10 cellular contexts compared by ENCODE assay signal in the genomic region with DNA sequence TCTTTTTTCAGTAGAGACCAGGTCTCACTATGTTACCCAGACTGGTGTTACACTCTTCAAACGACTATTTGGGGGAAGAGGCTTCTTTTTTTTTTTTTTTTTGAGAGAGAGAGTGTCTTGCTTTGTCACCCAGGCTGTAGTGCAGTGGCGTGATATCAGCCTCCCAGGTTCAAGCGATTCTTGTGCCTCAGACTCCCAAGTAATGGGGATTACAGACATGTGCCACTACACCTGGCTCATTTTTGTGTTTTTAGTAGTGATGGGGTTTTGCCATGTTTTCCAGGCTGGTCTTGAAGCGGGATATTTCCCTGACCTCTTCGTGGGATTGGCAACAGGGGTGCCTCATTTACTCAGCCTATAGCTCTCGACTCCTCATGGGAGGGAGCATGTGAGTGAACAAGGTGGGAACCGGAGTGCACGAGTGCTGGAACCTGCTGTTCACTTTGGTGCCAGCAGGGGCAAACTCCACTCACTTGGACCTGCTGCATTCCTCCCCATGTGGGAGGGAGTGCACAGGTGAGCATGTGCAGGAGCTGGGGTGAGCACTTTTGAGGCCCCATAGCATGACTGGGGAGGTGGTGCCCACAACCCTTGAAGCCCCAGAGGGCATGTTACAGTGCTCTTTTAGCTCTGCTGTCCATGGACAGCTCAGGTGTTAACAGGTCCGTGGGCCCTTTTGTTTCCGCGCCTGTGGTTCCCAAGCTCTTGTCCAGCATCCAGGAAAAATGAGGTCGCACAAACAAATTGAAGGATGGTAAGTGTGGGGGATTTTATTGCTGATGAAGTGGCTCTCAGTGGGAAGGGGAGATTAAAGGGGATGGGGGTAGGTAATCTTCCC.
A peak's percentile ranks its signal among the peaks of the same experiment; 100 is the strongest.
DNase-seq lines count a peak whose midpoint lies in the region; ATAC-seq and TF ChIP-seq lines count a peak whose summit lies in the region.
"Had no signal": no experiment of that assay in that cellular context is flagged by ENCODE, and none has a peak within 500 bp of the region (broad histone marks: within the 10 kb centered on the region; RNA-seq: fewer than 3 reads in every experiment).

No MANE protein-coding gene starts in this region.

- H3K27ac ChIP-seq in Panc1 (ENCODE audit: low read length) = no peak overlapping the region
- no peak overlapping the region for H3K27ac ChIP-seq in esophagus squamous epithelium

- WGBS in esophagus squamous epithelium, 2 donors = 86% methylated on average over 6 to 7 of the region's 12 CpGs

- no peak for ATAC-seq in Panc1
- ATAC-seq in GM21526 (IDR thresholded peaks at IDR 0.05; ENCODE audit: low FRiP score, unreplicated experiment) = no peak
- ATAC-seq: sciatic nerve had no signal

- H3K36me3 ChIP-seq in Panc1 (ENCODE audit: control insufficient read depth, insufficient read depth, low read length) (no peaks in the 10 kb centered on the region), esophagus squamous epithelium (no peaks in the 10 kb centered on the region)

- no peak overlapping the region for H3K27ac Mint-ChIP-seq in activated CD4-positive, alpha-beta memory T cell treated with anti-CD3 and anti-CD28 coated beads for 36 hours
- H3K27ac Mint-ChIP-seq in activated CD4-positive, alpha-beta memory T cell treated with anti-CD3 and anti-CD28 coated beads, Interleukin-2, amount 10 ng/mL, durations not matched to agents 7 days and 5 days = no peak overlapping the region

- no peak for TF ChIP-seq POLR2A in esophagus squamous epithelium (IDR thresholded peaks at IDR 0.05)

- H3K4me1 ChIP-seq in Panc1 (ENCODE audit: control insufficient read depth, insufficient read depth, low read length) (no peaks in the 10 kb centered on the region; the same call in 1 of the 2 replicates), esophagus squamous epithelium (no peaks in the 10 kb centered on the region)

- H3K9me3 ChIP-seq in Panc1 (ENCODE audit: control insufficient read depth, insufficient read depth, low read depth, low read length) (no peaks in the 10 kb centered on the region), esophagus squamous epithelium (no peaks in the 10 kb centered on the region)

- peak; percentile 11 for DNase-seq in activated CD4-positive, alpha-beta memory T cell treated with anti-CD3 and anti-CD28 coated beads for 36 hours
- DNase-seq in activated CD4-positive, alpha-beta memory T cell treated with anti-CD3 and anti-CD28 coated beads, Interleukin-2, amount 10 ng/mL, durations not matched to agents 7 days and 5 days = no peak
- DNase-seq in Panc1 (ENCODE audit: low read depth, low spot score) = no peak
- DNase-seq in esophagus squamous epithelium (lab: John Stamatoyannopoulos, UW) = no peak
- peak; percentile 18 for DNase-seq in stimulated activated CD4-positive, alpha-beta T cell treated with anti-CD3 and anti-CD28 coated beads, Interleukin-4, amount 100 ng/mL, for 1 hour
- no peak for DNase-seq in dermis blood vessel endothelial cell
- DNase-seq in NAMALWA (ENCODE audit: low spot score) = no peak
- DNase-seq: NCI-H1105 treated with DMSO at 0.1 percent for 48 hours had no signal

- in situ Hi-C loops in Panc1 (cut with HindIII; ENCODE audit: low pct_unique_long_range_greater_than_20kb, low sequenced_read_pairs) = no loop called here

- H3K36me3 Mint-ChIP-seq in activated CD4-positive, alpha-beta memory T cell treated with anti-CD3 and anti-CD28 coated beads for 36 hours = no peaks in the 10 kb centered on the region
- no peaks in the 10 kb centered on the region for H3K36me3 Mint-ChIP-seq in activated CD4-positive, alpha-beta memory T cell treated with anti-CD3 and anti-CD28 coated beads, Interleukin-2, amount 10 ng/mL, durations not matched to agents 7 days and 5 days (ENCODE audit: low read depth)

- H3K27me3 ChIP-seq in Panc1 (ENCODE audit: control insufficient read depth, insufficient read depth, low read length) (no peaks in the 10 kb centered on the region), esophagus squamous epithelium (no peaks in the 10 kb centered on the region)

- H3K4me3 Mint-ChIP-seq in activated CD4-positive, alpha-beta memory T cell treated with anti-CD3 and anti-CD28 coated beads for 36 hours = no peak overlapping the region
- H3K4me3 Mint-ChIP-seq in activated CD4-positive, alpha-beta memory T cell treated with anti-CD3 and anti-CD28 coated beads, Interleukin-2, amount 10 ng/mL, durations not matched to agents 7 days and 5 days = no peak overlapping the region

- BruUV-seq in Panc1 (replicated peaks; lab: Mats Ljungman, UMichigan) = no TSS peak

- no peaks in the 10 kb centered on the region for H3K9me3 Mint-ChIP-seq in activated CD4-positive, alpha-beta memory T cell treated with anti-CD3 and anti-CD28 coated beads for 36 hours
- H3K9me3 Mint-ChIP-seq in activated CD4-positive, alpha-beta memory T cell treated with anti-CD3 and anti-CD28 coated beads, Interleukin-2, amount 10 ng/mL, durations not matched to agents 7 days and 5 days = peaks cover 7% of the 10 kb centered on the region

- TF ChIP-seq CTCF in Panc1 (IDR thresholded peaks at IDR 0.05) (peak; percentile 28; the same call in 1 of the 2 replicates), esophagus squamous epithelium (IDR thresholded peaks at IDR 0.05) (peak in 4 of 6 experiments; percentile 22 to 47 (median 27))

- intact Hi-C loops in activated CD4-positive, alpha-beta memory T cell treated with anti-CD3 and anti-CD28 coated beads for 36 hours (cut with micrococcal nuclease) = no loop called here
- intact Hi-C loops in Panc1 (cut with micrococcal nuclease; ENCODE audit: unreplicated experiment) (no loop called here), esophagus squamous epithelium (cut with DNase I) (no loop called here)

- H3K4me1 Mint-ChIP-seq in activated CD4-positive, alpha-beta memory T cell treated with anti-CD3 and anti-CD28 coated beads for 36 hours (ENCODE audit: low read depth) = peaks cover 5% of the 10 kb centered on the region
- H3K4me1 Mint-ChIP-seq in activated CD4-positive, alpha-beta memory T cell treated with anti-CD3 and anti-CD28 coated beads, Interleukin-2, amount 10 ng/mL, durations not matched to agents 7 days and 5 days = peaks cover 9% of the 10 kb centered on the region

- CTCF ChIA-PET in activated CD4-positive, alpha-beta memory T cell treated with anti-CD3 and anti-CD28 coated beads for 36 hours (lab: Charles Lee) = interaction anchor here (0.9 kb wide), 2 partner anchors 15 to 29 kb away, joined by 3 read pairs; no protein-coding TSS in a partner anchor
- CTCF ChIA-PET in activated CD4-positive, alpha-beta memory T cell treated with anti-CD3 and anti-CD28 coated beads, Interleukin-2, amount 10 ng/mL, durations not matched to agents 7 days and 5 days (lab: Charles Lee) = no interaction called here
- CTCF ChIA-PET in Panc1 (lab: Charles Lee) = no interaction called here

- H3K4me3 ChIP-seq in Panc1 (ENCODE audit: low read depth in 2 of 2, low read length in 2 of 2) (no peak overlapping the region), esophagus squamous epithelium (no peak overlapping the region)

- H3K27me3 Mint-ChIP-seq in activated CD4-positive, alpha-beta memory T cell treated with anti-CD3 and anti-CD28 coated beads for 36 hours = no peaks in the 10 kb centered on the region
- H3K27me3 Mint-ChIP-seq in activated CD4-positive, alpha-beta memory T cell treated with anti-CD3 and anti-CD28 coated beads, Interleukin-2, amount 10 ng/mL, durations not matched to agents 7 days and 5 days = no peaks in the 10 kb centered on the region

- POLR2A ChIA-PET in activated CD4-positive, alpha-beta memory T cell treated with anti-CD3 and anti-CD28 coated beads for 36 hours (lab: Charles Lee) = no interaction called here
- POLR2A ChIA-PET in activated CD4-positive, alpha-beta memory T cell treated with anti-CD3 and anti-CD28 coated beads, Interleukin-2, amount 10 ng/mL, durations not matched to agents 7 days and 5 days (lab: Charles Lee) = no interaction called here
- POLR2A ChIA-PET in Panc1 (lab: Charles Lee) = no interaction called here

Comparison
In these comparisons a context has a peak if more than half of its experiments do, and no peak if none do; other contexts are left out.
1. DNase-seq: peak in activated CD4-positive, alpha-beta memory T cell treated with anti-CD3 and anti-CD28 coated beads for 36 hours (single experiment) and stimulated activated CD4-positive, alpha-beta T cell treated with anti-CD3 and anti-CD28 coated beads, Interleukin-4, amount 100 ng/mL, for 1 hour (single experiment); none in activated CD4-positive, alpha-beta memory T cell treated with anti-CD3 and anti-CD28 coated beads, Interleukin-2, amount 10 ng/mL, durations not matched to agents 7 days and 5 days (single experiment), Panc1 (single experiment), esophagus squamous epithelium (single experiment), dermis blood vessel endothelial cell (single experiment) and NAMALWA (single experiment).